1 cellular context compared by ENCODE assay signal in the genomic region with DNA sequence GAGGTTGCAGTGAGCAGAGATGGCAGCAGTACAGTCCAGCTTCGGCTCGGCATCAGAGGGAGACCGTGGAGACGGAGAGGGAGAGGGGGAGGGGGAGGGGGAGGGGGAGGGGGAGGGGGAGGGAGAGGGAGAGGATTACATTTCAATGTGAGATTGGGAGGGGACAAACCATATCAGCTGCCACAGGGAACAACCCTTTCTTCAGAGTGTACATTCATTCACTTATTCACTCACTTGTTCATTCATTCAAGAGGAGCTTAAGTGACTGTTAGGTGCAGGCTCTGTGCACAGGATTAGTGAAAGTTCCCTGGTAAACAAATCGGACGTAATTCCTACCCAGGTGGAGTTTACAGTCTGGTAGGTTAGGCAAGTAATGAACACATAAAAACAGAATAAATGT.
TF ChIP-seq lines count a peak whose summit lies in the region.

No MANE protein-coding gene starts in this region.

TF ChIP-seq in IMR-90, 13 proteins besides CTCF, POLR2A, EP300 and RAD21 (continued from another document):
- TF ChIP-seq RFX5 (IDR thresholded peaks at IDR 0.05; ENCODE audit: low read depth, low read length) (no peak), MAFK (IDR thresholded peaks at IDR 0.05; ENCODE audit: low read depth, low read length) (no peak), CEBPB (IDR thresholded peaks at IDR 0.05; ENCODE audit: low read depth, low read length) (no peak), CHD1 (IDR thresholded peaks at IDR 0.05; ENCODE audit: low read depth, low read length) (no peak), MXI1 (IDR thresholded peaks at IDR 0.05; ENCODE audit: borderline replicate concordance, low read depth, low read length) (no peak)
TF ChIP-seq in IMR-90: peak in this region for 0.
